In genomic region chr11:119093951-119094815, GRCh38 we compare ENCODE assay signal across 8 cellular contexts. TPM values are rescaled to one million over a fixed set of nuclear protein-coding genes. Genes with fewer than 3 reads are reported as not detected.
DNase-seq lines count a peak whose midpoint lies in the region; ATAC-seq and TF ChIP-seq lines count a peak whose summit lies in the region.

No MANE protein-coding gene starts in this region.

- ATAC-seq in GM21360 (IDR thresholded peaks at IDR 0.05; ENCODE audit: unreplicated experiment): peak; percentile 15
- no peak for ATAC-seq in GM19452 (IDR thresholded peaks at IDR 0.05; ENCODE audit: unreplicated experiment)

- H3K9ac ChIP-seq in BLaER1 (peak overlapping the region; percentile 97), Loucy (ENCODE audit: low read depth, low read length, poor library complexity, severe bottlenecking) (peak overlapping the region; percentile 100)

- H3K9me2 ChIP-seq in Loucy (replicated peaks; ENCODE audit: low read depth, low read length): no peaks in the 10 kb centered on the region

- TF ChIP-seq CTCF in Loucy (conservative IDR thresholded peaks at IDR 0.05; ENCODE audit: low read length) (no peak), fibroblast of pulmonary artery (IDR thresholded peaks at IDR 0.05; ENCODE audit: low read length, missing control alignments) (no peak), osteoblast (IDR thresholded peaks at IDR 0.05; ENCODE audit: extremely low read depth, low read depth, low read length) (no peak)

- peaks cover 17% of the 10 kb centered on the region for H3F3A ChIP-seq in Loucy (ENCODE audit: low read depth)

- peak overlapping the region; percentile 96 for H3K27ac ChIP-seq in BLaER1
- H3K27ac ChIP-seq in osteoblast (ENCODE audit: low read depth, low read length): peak overlapping the region; percentile 80

- peaks cover 52% of the 10 kb centered on the region for H3K4me1 ChIP-seq in BLaER1
- H3K4me1 ChIP-seq in Loucy (ENCODE audit: insufficient read depth, low read length, poor library complexity, severe bottlenecking): peaks cover 43% of the 10 kb centered on the region
- H3K4me1 ChIP-seq in osteoblast (ENCODE audit: insufficient read depth, low read length): peaks cover 19% of the 10 kb centered on the region

- H3K4me3 ChIP-seq in BLaER1 (peak overlapping the region; percentile 98), Loucy (ENCODE audit: low read length, poor library complexity, severe bottlenecking) (peak overlapping the region; percentile 82), fibroblast of pulmonary artery (replicated peaks; ENCODE audit: low read depth, low read length) (peak overlapping the region; percentile 73), osteoblast (ENCODE audit: insufficient read depth, low read length) (peak overlapping the region; percentile 88)

- H3K27me3 ChIP-seq in BLaER1: no peaks in the 10 kb centered on the region
- H3K27me3 ChIP-seq in Loucy (ENCODE audit: insufficient read depth, low read length, poor library complexity, severe bottlenecking): peaks cover 15% of the 10 kb centered on the region
- no peaks in the 10 kb centered on the region for H3K27me3 ChIP-seq in osteoblast (ENCODE audit: insufficient read depth, low read length)

- peaks cover 59% of the 10 kb centered on the region for H3K36me3 ChIP-seq in BLaER1
- H3K36me3 ChIP-seq in Loucy (ENCODE audit: insufficient read depth, low read length): peaks cover 42% of the 10 kb centered on the region
- H3K36me3 ChIP-seq in osteoblast (ENCODE audit: insufficient read depth, low read length): peaks cover 62% of the 10 kb centered on the region

- H3K9me3 ChIP-seq in BLaER1 (no peaks in the 10 kb centered on the region), Loucy (ENCODE audit: insufficient read depth, low read depth, low read length) (no peaks in the 10 kb centered on the region), osteoblast (ENCODE audit: low read depth, low read length) (no peaks in the 10 kb centered on the region)

- DNase-seq in activated T-helper 1 cell treated with Interleukin-2 at 50 U/mL for 16 hours (ENCODE audit: low read depth) (peak; percentile 29), fibroblast of pulmonary artery (ENCODE audit: low read depth) (peak; percentile 45), osteoblast (ENCODE audit: insufficient read length, low spot score, missing footprints) (peak; percentile 84), COR-L47 (lab: John Stamatoyannopoulos, UW) (no peak)

- H2AFZ ChIP-seq in Loucy (ENCODE audit: low read length): no peak overlapping the region
- H2AFZ ChIP-seq in osteoblast (ENCODE audit: low read length): peak overlapping the region; percentile 55

- peak overlapping the region; percentile 90 for H3K4me2 ChIP-seq in BLaER1
- H3K4me2 ChIP-seq in Loucy (ENCODE audit: low read depth, low read length, poor library complexity, severe bottlenecking): peak overlapping the region; percentile 95
- H3K4me2 ChIP-seq in osteoblast (ENCODE audit: insufficient read depth, low read length): peak overlapping the region; percentile 93

- H3K79me2 ChIP-seq in Loucy (ENCODE audit: insufficient read depth, low read length): peaks cover 86% of the 10 kb centered on the region
- H3K79me2 ChIP-seq in osteoblast (ENCODE audit: insufficient read depth, low read length): peaks cover 39% of the 10 kb centered on the region

- H4K20me1 ChIP-seq in BLaER1: peaks cover 39% of the 10 kb centered on the region
- peaks cover 35% of the 10 kb centered on the region for H4K20me1 ChIP-seq in Loucy (ENCODE audit: insufficient read depth, low read length, poor library complexity, severe bottlenecking)
- H4K20me1 ChIP-seq in osteoblast (ENCODE audit: insufficient read depth, low read length): peaks cover 15% of the 10 kb centered on the region

RNA-seq across cellular contexts. Expression of gene DPAGT1, which starts 7.5 kb away (rescaled TPM):
- total RNA-seq in osteoblast: 20.3 and 22.1 TPM in 2 replicates

RNA-seq across cellular contexts. Expression of gene HMBS, which starts 9.5 kb away (rescaled TPM):
- total RNA-seq in osteoblast: 5.0 and 8.7 TPM in 2 replicates

RNA-seq across cellular contexts. Expression of gene C2CD2L, which starts 13.0 kb away (rescaled TPM):
- 5.0 and 6.2 TPM in 2 replicates for total RNA-seq in osteoblast

RNA-seq across cellular contexts. Expression of gene VPS11, which starts 26.6 kb away (rescaled TPM):
- 35.1 and 37.1 TPM in 2 replicates for total RNA-seq in osteoblast

RNA-seq across cellular contexts. Expression of gene HINFP, which starts 27.2 kb away (rescaled TPM):
- total RNA-seq in osteoblast: 20.6 and 22.8 TPM in 2 replicates
